12 cellular contexts compared by ENCODE assay signal in genomic region chr11:119417726-119418540, GRCh38. TPM values are rescaled to one million over a fixed set of nuclear protein-coding genes. Genes with fewer than 3 reads are reported as not detected.
A peak's percentile ranks its signal among the peaks of the same experiment; 100 is the strongest.
DNase-seq lines count a peak whose midpoint lies in the region; ATAC-seq and TF ChIP-seq lines count a peak whose summit lies in the region.
"Had no signal": no experiment of that assay in that cellular context is flagged by ENCODE, and none has a peak within 500 bp of the region (broad histone marks: within the 10 kb centered on the region; RNA-seq: fewer than 3 reads in every experiment).

No MANE protein-coding gene starts in this region.

- no peaks in the 10 kb centered on the region for H4K20me1 ChIP-seq in fibroblast of lung (ENCODE audit: control insufficient read depth, extremely low read depth, insufficient read depth, low read length)

- no peak for TF ChIP-seq CTCF in fibroblast of lung (conservative IDR thresholded peaks at IDR 0.05 in 1 of 2, IDR thresholded peaks at IDR 0.05 in 1 of 2; ENCODE audit: low read depth in 1 of 2, low read length in 2 of 2)
- no peak for TF ChIP-seq CTCF in nephron progenitor cell (IDR thresholded peaks at IDR 0.05)
- no peak for TF ChIP-seq CTCF in left ventricle myocardium inferior (IDR thresholded peaks at IDR 0.05; ENCODE audit: borderline replicate concordance)

- peaks cover 18% of the 10 kb centered on the region for H3K36me3 Mint-ChIP-seq in nephron progenitor cell (ENCODE audit: low read depth)

- H3K27me3 ChIP-seq in fibroblast of lung (ENCODE audit: control insufficient read depth, insufficient read depth, low read length) (no peaks in the 10 kb centered on the region), left ventricle myocardium inferior (ENCODE audit: low read depth) (peaks cover 63% of the 10 kb centered on the region)

- H3K27ac ChIP-seq in fibroblast of lung (ENCODE audit: insufficient read depth, low read length) (peak overlapping the region; percentile 84), left ventricle myocardium inferior (replicated peaks) (no peak overlapping the region)

- H3K9me3 ChIP-seq in fibroblast of lung (ENCODE audit: control insufficient read depth, insufficient read depth, low read depth, low read length) (no peaks in the 10 kb centered on the region), left ventricle myocardium inferior (replicated peaks) (no peaks in the 10 kb centered on the region)

- no peak overlapping the region for H3K4me3 Mint-ChIP-seq in nephron progenitor cell
- H3K4me3 Mint-ChIP-seq: activated naive CD8-positive, alpha-beta T cell treated with anti-CD3 and anti-CD28 coated beads, Interleukin-2, amount 50 U/mL, for 24 hours had no signal

- H3K36me3 ChIP-seq in fibroblast of lung (ENCODE audit: control insufficient read depth, insufficient read depth, low read length): peaks cover 16% of the 10 kb centered on the region
- H3K36me3 ChIP-seq in left ventricle myocardium inferior: no peaks in the 10 kb centered on the region

- H3K4me1 Mint-ChIP-seq in nephron progenitor cell: peaks cover 35% of the 10 kb centered on the region

- H3K79me2 ChIP-seq in fibroblast of lung (ENCODE audit: control insufficient read depth, insufficient read depth, low read length): peaks cover 39% of the 10 kb centered on the region

- H3K27ac Mint-ChIP-seq in nephron progenitor cell: no peak overlapping the region
- H3K27ac Mint-ChIP-seq: activated naive CD8-positive, alpha-beta T cell treated with anti-CD3 and anti-CD28 coated beads, Interleukin-2, amount 50 U/mL, for 24 hours had no signal

- H2AFZ ChIP-seq in fibroblast of lung (ENCODE audit: low read length): no peak overlapping the region

- H3K4me1 ChIP-seq in fibroblast of lung (ENCODE audit: control insufficient read depth, extremely low read depth, insufficient read depth, low read length): peaks cover 18% of the 10 kb centered on the region
- peaks cover 19% of the 10 kb centered on the region for H3K4me1 ChIP-seq in left ventricle myocardium inferior

- intact Hi-C loops in left ventricle myocardium inferior (cut with micrococcal nuclease): no loop called here

- DNase-seq in GM04503 (ENCODE audit: low read depth) (peak; percentile 83), fibroblast of lung (ENCODE audit: low read depth in 2 of 2) (peak; percentile 68 to 99), renal cortical epithelial cell (ENCODE audit: low read depth) (peak; percentile 94), nephron progenitor cell (no peak), left ventricle myocardium inferior (no peak)
- no peak for DNase-seq in stimulated activated naive CD4-positive, alpha-beta T cell treated with Interleukin-2 at 50 U/mL for 16 hours (lab: John Stamatoyannopoulos, UW)
- no peak for DNase-seq in stimulated activated CD4-positive, alpha-beta T cell treated with anti-CD3 and anti-CD28 coated beads, Interleukin-4, amount 100 ng/mL, for 4 hours
- DNase-seq: activated CD4-positive, alpha-beta T cell treated with anti-CD3 and anti-CD28 coated beads, Interleukin-2, amount 50 U/mL, for 1 hour; activated naive CD8-positive, alpha-beta T cell treated with anti-CD3 and anti-CD28 coated beads, Interleukin-2, amount 50 U/mL, for 24 hours; DMS 273 treated with DMSO at 0.1 percent for 48 hours; Kasumi-1 had no signal

- peak overlapping the region; percentile 51 for H3K4me2 ChIP-seq in fibroblast of lung (ENCODE audit: extremely low read depth, insufficient read depth, low read length)

- peak; percentile 69 for ATAC-seq in SK-N-SH treated with all-trans-retinoic acid at 6 μM for 48 hours
- ATAC-seq: activated naive CD8-positive, alpha-beta T cell treated with anti-CD3 and anti-CD28 coated beads, Interleukin-2, amount 50 U/mL, for 24 hours had no signal

- no peaks in the 10 kb centered on the region for H3K9me3 Mint-ChIP-seq in nephron progenitor cell

- peaks cover 27% of the 10 kb centered on the region for H3K27me3 Mint-ChIP-seq in nephron progenitor cell (ENCODE audit: low read depth, poor library complexity)

- no peak overlapping the region for H3K9ac ChIP-seq in fibroblast of lung (ENCODE audit: insufficient read depth, low read length)

- H3K4me3 ChIP-seq in fibroblast of lung (replicated peaks in 1 of 4; ENCODE audit: control extremely low read depth in 1 of 4, insufficient read depth in 1 of 4, low read depth in 3 of 4, low read length in 4 of 4) (no peak overlapping the region), left ventricle myocardium inferior (no peak overlapping the region)

TF ChIP-seq in SK-N-SH treated with all-trans-retinoic acid at 6 μM for 48 hours, 23 proteins besides CTCF, POLR2A, EP300 and RAD21:
- TF ChIP-seq, protein P1, sequence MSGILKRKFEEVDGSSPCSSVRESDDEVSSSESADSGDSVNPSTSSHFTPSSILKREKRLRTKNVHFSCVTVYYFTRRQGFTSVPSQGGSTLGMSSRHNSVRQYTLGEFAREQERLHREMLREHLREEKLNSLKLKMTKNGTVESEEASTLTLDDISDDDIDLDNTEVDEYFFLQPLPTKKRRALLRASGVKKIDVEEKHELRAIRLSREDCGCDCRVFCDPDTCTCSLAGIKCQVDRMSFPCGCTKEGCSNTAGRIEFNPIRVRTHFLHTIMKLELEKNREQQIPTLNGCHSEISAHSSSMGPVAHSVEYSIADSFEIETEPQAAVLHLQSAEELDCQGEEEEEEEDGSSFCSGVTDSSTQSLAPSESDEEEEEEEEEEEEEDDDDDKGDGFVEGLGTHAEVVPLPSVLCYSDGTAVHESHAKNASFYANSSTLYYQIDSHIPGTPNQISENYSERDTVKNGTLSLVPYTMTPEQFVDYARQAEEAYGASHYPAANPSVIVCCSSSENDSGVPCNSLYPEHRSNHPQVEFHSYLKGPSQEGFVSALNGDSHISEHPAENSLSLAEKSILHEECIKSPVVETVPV (CRISPR knock-in tag; IDR thresholded peaks at IDR 0.05): no peak
- TF ChIP-seq TCF4 (CRISPR knock-in tag; IDR thresholded peaks at IDR 0.05; ENCODE audit: borderline replicate concordance): no peak

RNA-seq across cellular contexts. Expression of gene THY1, which starts 5.0 kb away (rescaled TPM):
- total RNA-seq in fibroblast of lung (105 and 292 TPM in 2 replicates), renal cortical epithelial cell (15.3 and 20.7 TPM in 2 replicates), left ventricle myocardium inferior (0.91 TPM)
- 824 and 1,700 TPM in 2 replicates for polyA plus RNA-seq in fibroblast of lung
- polyA plus RNA-seq in fibroblast of lung (2012): 595 and 805 TPM in 2 replicates
- polyA minus RNA-seq in fibroblast of lung (ENCODE audit: low replicate concordance): 1,722 and 2,470 TPM in 2 replicates

RNA-seq across cellular contexts. Expression of gene USP2, which starts 36.4 kb away (rescaled TPM):
- total RNA-seq in fibroblast of lung (0.77 and 2.3 TPM in 2 replicates), renal cortical epithelial cell (3.6 and 9.7 TPM in 2 replicates), left ventricle myocardium inferior (135 TPM)
- polyA plus RNA-seq in fibroblast of lung: 0.66 and 1.0 TPM in 2 replicates
- polyA plus RNA-seq in fibroblast of lung (2012): 0.78 and 0.98 TPM in 2 replicates
- polyA minus RNA-seq in fibroblast of lung (ENCODE audit: low replicate concordance): 1.4 and 7.7 TPM in 2 replicates

Comparison
In these comparisons a context has a peak if more than half of its experiments do, and no peak if none do; other contexts are left out.
1. DNase-seq: peak in GM04503 (single experiment), fibroblast of lung (2 of 2) and renal cortical epithelial cell (single experiment); none in nephron progenitor cell (single experiment), left ventricle myocardium inferior (single experiment), stimulated activated naive CD4-positive, alpha-beta T cell treated with Interleukin-2 at 50 U/mL for 16 hours (single experiment) and stimulated activated CD4-positive, alpha-beta T cell treated with anti-CD3 and anti-CD28 coated beads, Interleukin-4, amount 100 ng/mL, for 4 hours (0 of 2).
2. RNA of gene USP2, which starts 36.4 kb away (total RNA-seq): 135 TPM in left ventricle myocardium inferior (single experiment); 3.6 to 9.7 TPM in renal cortical epithelial cell and 0.77 to 2.3 TPM in fibroblast of lung; every median in the first group is over 10 times any median in the second.